In genomic region chr4:184430163-184430562, GRCh38 we compare ENCODE assay signal across 1 cellular context.
TF ChIP-seq lines count a peak whose summit lies in the region.

No MANE protein-coding gene starts in this region.

TF ChIP-seq in GM23338, 12 proteins besides CTCF, POLR2A, EP300 and RAD21 (continued from another document):
- TF ChIP-seq JUNB (IDR thresholded peaks at IDR 0.05; ENCODE audit: unreplicated experiment) (no peak), EZH2phosphoT487 (IDR thresholded peaks at IDR 0.05; ENCODE audit: unreplicated experiment) (no peak), CREB1 (CRISPR knock-in tag; IDR thresholded peaks at IDR 0.05; ENCODE audit: low read depth) (no peak), ZNF462 (CRISPR knock-in tag; IDR thresholded peaks at IDR 0.05) (no peak)
